Comparison of ENCODE assay signal across 8 cellular contexts in genomic region chr1:153775432-153776311, GRCh38. TPM values are rescaled to one million over a fixed set of nuclear protein-coding genes. Genes with fewer than 3 reads are reported as not detected.
DNase-seq lines count a peak whose midpoint lies in the region; ATAC-seq, FAIRE-seq and TF ChIP-seq lines count a peak whose summit lies in the region.

No MANE protein-coding gene starts in this region.

- POLR2A ChIA-PET in endothelial cell of umbilical vein (lab: Charles Lee) = interaction anchor here (1.0 kb wide), 1 partner anchor 8 kb away, joined by 4 read pairs; no protein-coding TSS in a partner anchor

- no peaks in the 10 kb centered on the region for H3K79me2 ChIP-seq in endothelial cell of umbilical vein (ENCODE audit: control insufficient read depth, insufficient read depth, low read length)

- H3K4me1 ChIP-seq in endothelial cell of umbilical vein (ENCODE audit: control insufficient read depth, extremely low read depth, insufficient read depth, low read length) (peaks cover 54% of the 10 kb centered on the region), mucosa of stomach (ENCODE audit: control insufficient read depth, insufficient read depth, low read length) (peaks cover 31% of the 10 kb centered on the region)

- dilution Hi-C loops in endothelial cell of umbilical vein (cut with MboI; ENCODE audit: extremely low pct_ligation_motif_present, low sequenced_read_pairs) = no loop called here

- CTCF ChIA-PET in endothelial cell of umbilical vein (lab: Charles Lee) = interaction anchor here (0.8 to 1.8 kb wide), 7 partner anchors 8 to 212 kb away, joined by 3 to 8 read pairs (median 3); partner anchors contain the start of genes NPR1 and RAB13

- peak; percentile 95 for DNase-seq in NCI-H69 (lab: John Stamatoyannopoulos, UW)
- DNase-seq in activated CD8-positive, alpha-beta memory T cell treated with anti-CD3 and anti-CD28 coated beads for 48 hours (ENCODE audit: low read depth in 2 of 3, low spot score in 2 of 3) = peak in 2 of 3 experiments; percentile 39 to 46
- DNase-seq in endothelial cell of umbilical vein (ENCODE audit: low read depth, low spot score) = peak; percentile 58
- no peak for DNase-seq in A172 (ENCODE audit: low spot score)

- peak overlapping the region; percentile 85 for H3K27ac Mint-ChIP-seq in stimulated activated memory B cell treated with anti-CD40 and anti-IgM and Interleukin-4, amounts not matched to agents 10 μg/mL and 1 μg/mL and 100 μg/mL, for 72 hours

- H3K9ac ChIP-seq in endothelial cell of umbilical vein (replicated peaks; ENCODE audit: extremely low read depth, insufficient read depth, low read length) (no peak overlapping the region), mucosa of stomach (ENCODE audit: low read length) (peak overlapping the region; percentile 56)

- TF ChIP-seq CTCF in GM12875 (IDR thresholded peaks at IDR 0.05; ENCODE audit: borderline replicate concordance, insufficient read depth, low read depth, low read length) (0 out of 2 replicates have a peak, but pooled peaks have one; percentile 8), endothelial cell of umbilical vein (IDR thresholded peaks at IDR 0.05; ENCODE audit: extremely low read depth in 1 of 2, insufficient read depth in 1 of 2, low read depth in 1 of 2, low read length in 2 of 2) (no peak)

- H3K27ac ChIP-seq in endothelial cell of umbilical vein (ENCODE audit: insufficient read depth, low read depth, low read length) = no peak overlapping the region

- no peak for TF ChIP-seq POLR2A in endothelial cell of umbilical vein (IDR thresholded peaks at IDR 0.05; ENCODE audit: low read depth, low read length)

- peak; percentile 44 for FAIRE-seq in endothelial cell of umbilical vein (lab: Jason Lieb, UNC)

- H3K9me3 ChIP-seq in endothelial cell of umbilical vein (replicated peaks; ENCODE audit: control insufficient read depth, insufficient read depth, low read length) = no peaks in the 10 kb centered on the region
- no peaks in the 10 kb centered on the region for H3K9me3 ChIP-seq in mucosa of stomach (ENCODE audit: control insufficient read depth, low read length)

- H2AFZ ChIP-seq in endothelial cell of umbilical vein (ENCODE audit: low read depth, low read length) = peak overlapping the region; percentile 57

- intact Hi-C loops in endothelial cell of umbilical vein (cut with micrococcal nuclease) = loop anchor here (1.0 kb wide), 1 partner anchor 211 kb away; the partner anchor contains the start of gene RAB13

- peaks cover 24% of the 10 kb centered on the region for H3K36me3 Mint-ChIP-seq in stimulated activated memory B cell treated with anti-CD40 and anti-IgM and Interleukin-4, amounts not matched to agents 10 μg/mL and 1 μg/mL and 100 μg/mL, for 72 hours

- H3K27me3 Mint-ChIP-seq in stimulated activated memory B cell treated with anti-CD40 and anti-IgM and Interleukin-4, amounts not matched to agents 10 μg/mL and 1 μg/mL and 100 μg/mL, for 72 hours = no peaks in the 10 kb centered on the region

- H3K4me2 ChIP-seq in endothelial cell of umbilical vein (ENCODE audit: insufficient read depth, low read length) = peak overlapping the region; percentile 83

- peak; percentile 58 for ATAC-seq in HG03135 (IDR thresholded peaks at IDR 0.05; ENCODE audit: unreplicated experiment)
- ATAC-seq in stimulated activated memory B cell treated with anti-CD40 and anti-IgM and Interleukin-4, amounts not matched to agents 10 μg/mL and 1 μg/mL and 100 μg/mL, for 72 hours = peak; percentile 79

- H4K20me1 ChIP-seq in endothelial cell of umbilical vein (replicated peaks; ENCODE audit: control insufficient read depth, extremely low read depth, insufficient read depth, low read length) = no peaks in the 10 kb centered on the region

- H3K4me3 ChIP-seq in GM12875 (ENCODE audit: low read depth, low read length) = peak overlapping the region; percentile 70
- H3K4me3 ChIP-seq in endothelial cell of umbilical vein (replicated peaks in 1 of 3; ENCODE audit: insufficient read depth in 1 of 3, low read depth in 1 of 3, low read length in 3 of 3) = peak overlapping the region; percentile 25 to 63 (median 49)
- H3K4me3 ChIP-seq in mucosa of stomach (ENCODE audit: low read length) = peak overlapping the region; percentile 49

- H3K36me3 ChIP-seq in endothelial cell of umbilical vein (ENCODE audit: control insufficient read depth in 2 of 2, extremely low read depth in 1 of 2, insufficient read depth in 2 of 2, low read length in 2 of 2) (peaks cover 0 to 7% of the 10 kb centered on the region in 2 experiments), mucosa of stomach (ENCODE audit: control insufficient read depth, insufficient read depth, low read length) (no peaks in the 10 kb centered on the region)

- peaks cover 40% of the 10 kb centered on the region for H3K4me1 Mint-ChIP-seq in stimulated activated memory B cell treated with anti-CD40 and anti-IgM and Interleukin-4, amounts not matched to agents 10 μg/mL and 1 μg/mL and 100 μg/mL, for 72 hours

- no peaks in the 10 kb centered on the region for H3K9me3 Mint-ChIP-seq in stimulated activated memory B cell treated with anti-CD40 and anti-IgM and Interleukin-4, amounts not matched to agents 10 μg/mL and 1 μg/mL and 100 μg/mL, for 72 hours

- BruUV-seq in endothelial cell of umbilical vein (replicated peaks; lab: Mats Ljungman, UMichigan) = no TSS peak

- no peaks in the 10 kb centered on the region for H3K9me1 ChIP-seq in endothelial cell of umbilical vein (replicated peaks; ENCODE audit: control insufficient read depth, extremely low read depth, insufficient read depth, low read length)

- peak overlapping the region; percentile 82 for H3K4me3 Mint-ChIP-seq in stimulated activated memory B cell treated with anti-CD40 and anti-IgM and Interleukin-4, amounts not matched to agents 10 μg/mL and 1 μg/mL and 100 μg/mL, for 72 hours

- no peaks in the 10 kb centered on the region for H3K27me3 ChIP-seq in endothelial cell of umbilical vein (ENCODE audit: control insufficient read depth in 2 of 2, insufficient read depth in 2 of 2, low read length in 2 of 2)
- H3K27me3 ChIP-seq in mucosa of stomach (ENCODE audit: control insufficient read depth, insufficient read depth, low read length) = no peaks in the 10 kb centered on the region

TF ChIP-seq in endothelial cell of umbilical vein, 7 proteins besides CTCF, POLR2A, EP300 and RAD21:
- TF ChIP-seq POLR2AphosphoS5 (IDR thresholded peaks at IDR 0.05; ENCODE audit: insufficient read depth, low read depth, low read length) (no peak), MYC (IDR thresholded peaks at IDR 0.05; ENCODE audit: low read depth, low read length) (no peak), GATA2 (IDR thresholded peaks at IDR 0.05; ENCODE audit: insufficient read depth, insufficient read length, low read depth, low read length) (no peak), JUN (IDR thresholded peaks at IDR 0.05; ENCODE audit: borderline replicate concordance, insufficient read depth, insufficient read length, low read depth) (no peak), EZH2 (IDR thresholded peaks at IDR 0.05; ENCODE audit: borderline replicate concordance, low read depth, low read length, severe bottlenecking) (no peak), MAX (IDR thresholded peaks at IDR 0.05; ENCODE audit: insufficient read depth, insufficient read length) (no peak), FOS (IDR thresholded peaks at IDR 0.05; ENCODE audit: borderline replicate concordance, insufficient read depth, low read length) (no peak)

RNA-seq across cellular contexts. Expression of gene SLC27A3, which starts 0.5 kb away (rescaled TPM):
- 26.5 and 26.6 TPM in 2 replicates for total RNA-seq in endothelial cell of umbilical vein
- polyA plus RNA-seq in endothelial cell of umbilical vein = 34.3 and 40.1 TPM in 2 replicates
- 26.6 and 30.3 TPM in 2 replicates for polyA plus RNA-seq in endothelial cell of umbilical vein (2011; cell fraction: cytosol; rRNA removed)
- polyA plus RNA-seq in endothelial cell of umbilical vein (2011; cell fraction: nucleus; rRNA removed) = 109 and 144 TPM in 2 replicates
- polyA plus RNA-seq in endothelial cell of umbilical vein (2012) = 17.3 and 19.5 TPM in 2 replicates
- polyA minus RNA-seq in endothelial cell of umbilical vein = 66.2 and 68.0 TPM in 2 replicates
- polyA minus RNA-seq in endothelial cell of umbilical vein (2011; cell fraction: cytosol; rRNA and poly(A)+ RNA removed) = 22.5 TPM
- polyA minus RNA-seq in endothelial cell of umbilical vein (2011; cell fraction: nucleus; rRNA and poly(A)+ RNA removed) = 12.9 and 17.1 TPM in 2 replicates
- total RNA-seq in A172 (2014; rRNA removed; shearing (Covaris generic)) = 1.8 and 2.2 TPM in 2 replicates

RNA-seq across cellular contexts. Expression of gene INTS3, which starts 47.8 kb away (rescaled TPM):
- 56.1 and 63.1 TPM in 2 replicates for total RNA-seq in endothelial cell of umbilical vein
- polyA plus RNA-seq in endothelial cell of umbilical vein = 61.9 and 75.9 TPM in 2 replicates
- 36.4 and 38.2 TPM in 2 replicates for polyA plus RNA-seq in endothelial cell of umbilical vein (2011; cell fraction: cytosol; rRNA removed)
- 215 and 225 TPM in 2 replicates for polyA plus RNA-seq in endothelial cell of umbilical vein (2011; cell fraction: nucleus; rRNA removed)
- polyA plus RNA-seq in endothelial cell of umbilical vein (2012) = 37.5 and 38.3 TPM in 2 replicates
- polyA minus RNA-seq in endothelial cell of umbilical vein = 65.3 and 77.1 TPM in 2 replicates
- polyA minus RNA-seq in endothelial cell of umbilical vein (2011; cell fraction: cytosol; rRNA and poly(A)+ RNA removed) = 30.9 TPM
- polyA minus RNA-seq in endothelial cell of umbilical vein (2011; cell fraction: nucleus; rRNA and poly(A)+ RNA removed) = 49.9 and 71.6 TPM in 2 replicates
- 43.6 and 44.7 TPM in 2 replicates for total RNA-seq in A172 (2014; rRNA removed; shearing (Covaris generic))
